ENCODE assay signal across 22 cellular contexts in the genomic region with DNA sequence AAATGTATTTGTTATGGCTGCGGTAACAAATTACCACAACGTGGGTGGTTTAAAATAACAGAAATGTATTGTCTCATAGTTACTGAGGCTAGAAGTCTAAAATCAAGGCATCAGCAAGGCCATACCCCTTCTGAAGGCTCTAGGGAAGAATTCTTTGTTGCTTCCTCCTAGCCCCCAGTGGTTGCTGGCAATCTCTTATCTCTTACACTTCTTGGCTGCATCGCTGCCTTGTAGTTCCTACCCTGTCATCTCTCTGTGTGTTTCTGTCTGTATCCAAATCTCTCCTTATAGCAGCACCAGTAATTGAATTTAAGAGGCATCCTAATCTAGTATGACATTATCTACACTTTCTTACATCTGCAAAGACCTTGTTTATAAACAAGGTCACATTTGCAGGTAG.
"Had no signal": no experiment of that assay in that cellular context is flagged by ENCODE, and none has a peak within 500 bp of the region (broad histone marks: within the 10 kb centered on the region; RNA-seq: fewer than 3 reads in every experiment).

No MANE protein-coding gene starts in this region.

- DNase-seq: activated CD4-positive, alpha-beta T cell treated with anti-CD3 and anti-CD28 coated beads for 1 hour; activated CD4-positive, alpha-beta T cell treated with anti-CD3 and anti-CD28 coated beads, Interleukin-2, amount 10 ng/mL, durations not matched to agents 24 days and 14 days; activated CD4-positive, alpha-beta T cell treated with anti-CD3 and anti-CD28 coated beads, Interleukin-2, amount 50 U/mL, for 48 hours; activated CD8-positive, alpha-beta memory T cell treated with anti-CD3 and anti-CD28 coated beads, Interleukin-2, amount 10 ng/mL, durations not matched to agents 7 days and 5 days; activated effector memory CD4-positive, alpha-beta T cell treated with anti-CD3 and anti-CD28 coated beads, Interleukin-2, amount 50 U/mL, for 16 hours; activated naive CD4-positive, alpha-beta T cell treated with Interleukin-2 at 50 U/mL for 16 hours; activated T-cell treated with anti-CD3 and anti-CD28 coated beads, Interleukin-2, amount 50 U/mL, for 4 hours; brain microvascular endothelial cell; cerebellar nuclear complex; MM.1S; NCI-H1105; NCI-H1436; NCI-H187; NCI-H2081; NCI-H510A treated with DMSO at 0.1 percent for 48 hours; NCI-H69; NK-92 treated with Interleukin-12 subunit alpha and Interleukin-12 subunit beta, amount 100 ng/mL, for 24 hours; PC-3; SHP77 treated with DMSO at 0.1 percent for 48 hours; T-cell; T-helper 2 cell; T1000 had no signal
